In the genomic region with DNA sequence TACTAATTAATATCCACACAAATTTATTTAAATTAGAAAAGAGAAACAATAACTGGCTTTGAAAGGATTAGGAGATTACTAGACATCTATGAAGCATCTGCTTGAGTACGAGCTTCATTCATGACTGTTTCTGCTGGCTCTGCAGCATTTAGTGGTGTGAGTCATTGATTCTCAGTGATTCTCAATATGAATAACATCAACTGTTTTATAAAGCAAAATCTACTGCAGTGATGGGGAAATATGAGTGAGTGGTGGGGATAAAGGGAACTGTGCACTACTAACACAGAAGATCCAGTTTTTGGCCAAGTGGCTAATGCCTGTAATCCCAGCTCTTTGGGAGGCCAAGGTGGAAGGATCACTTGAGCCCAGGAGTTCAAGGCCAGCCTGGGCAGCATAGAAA, we compare ENCODE assay signal across 1 cellular context.
TF ChIP-seq lines count a peak whose summit lies in the region.

No MANE protein-coding gene starts in this region.

TF ChIP-seq in IMR-90, 13 proteins besides CTCF, POLR2A, EP300 and RAD21 (continued from another document):
- TF ChIP-seq BHLHE40 (IDR thresholded peaks at IDR 0.05; ENCODE audit: low read depth, low read length) = no peak
- peak; percentile 70 for TF ChIP-seq FOS (IDR thresholded peaks at IDR 0.05; ENCODE audit: low read depth, low read length)
- TF ChIP-seq RFX5 (IDR thresholded peaks at IDR 0.05; ENCODE audit: low read depth, low read length) = no peak
- TF ChIP-seq ELK1 (IDR thresholded peaks at IDR 0.05; ENCODE audit: borderline replicate concordance, low read depth, low read length) = no peak
- TF ChIP-seq NFE2L2 (IDR thresholded peaks at IDR 0.05; ENCODE audit: low read depth, low read length) = no peak
- TF ChIP-seq CHD1 (IDR thresholded peaks at IDR 0.05; ENCODE audit: low read depth, low read length) = no peak
- TF ChIP-seq, protein P1, sequence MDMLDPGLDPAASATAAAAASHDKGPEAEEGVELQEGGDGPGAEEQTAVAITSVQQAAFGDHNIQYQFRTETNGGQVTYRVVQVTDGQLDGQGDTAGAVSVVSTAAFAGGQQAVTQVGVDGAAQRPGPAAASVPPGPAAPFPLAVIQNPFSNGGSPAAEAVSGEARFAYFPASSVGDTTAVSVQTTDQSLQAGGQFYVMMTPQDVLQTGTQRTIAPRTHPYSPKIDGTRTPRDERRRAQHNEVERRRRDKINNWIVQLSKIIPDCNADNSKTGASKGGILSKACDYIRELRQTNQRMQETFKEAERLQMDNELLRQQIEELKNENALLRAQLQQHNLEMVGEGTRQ (IDR thresholded peaks at IDR 0.05; ENCODE audit: low read depth, low read length) = no peak
- TF ChIP-seq CEBPB (IDR thresholded peaks at IDR 0.05; ENCODE audit: low read depth, low read length) = peak; percentile 56; the same call in 1 of the 2 replicates
- no peak for TF ChIP-seq MXI1 (IDR thresholded peaks at IDR 0.05; ENCODE audit: borderline replicate concordance, low read depth, low read length)
- no peak for TF ChIP-seq RCOR1 (IDR thresholded peaks at IDR 0.05; ENCODE audit: insufficient replicate concordance, low read length)
- TF ChIP-seq MAZ (IDR thresholded peaks at IDR 0.05; ENCODE audit: borderline replicate concordance, low read depth, low read length) = no peak
